Comparison of ENCODE assay signal across 9 cellular contexts in the genomic region with DNA sequence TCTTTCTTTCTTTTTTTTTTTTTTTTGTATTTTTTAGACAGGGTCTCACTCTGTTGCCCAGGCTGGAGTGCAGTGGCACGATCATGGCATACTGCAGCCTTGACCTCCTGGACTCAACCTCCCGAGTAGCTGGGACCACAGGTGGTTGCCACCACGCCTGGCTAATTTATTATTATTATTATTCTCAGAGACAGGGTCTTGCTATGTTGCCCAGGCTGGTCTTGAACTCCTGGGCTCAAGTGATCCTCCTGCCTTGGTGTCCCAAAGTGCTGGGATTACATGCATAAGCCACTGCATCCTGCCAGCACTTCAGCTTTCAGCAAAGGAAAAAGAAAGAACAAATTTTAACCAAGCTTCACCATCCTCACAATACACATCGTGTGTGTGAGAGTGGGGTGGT.
"Had no signal": no experiment of that assay in that cellular context is flagged by ENCODE, and none has a peak within 500 bp of the region (broad histone marks: within the 10 kb centered on the region; RNA-seq: fewer than 3 reads in every experiment).

No MANE protein-coding gene starts in this region.

- H3K4me3 ChIP-seq: GM23338 had no signal

- FAIRE-seq: H1, H54, HTR-8/SVneo had no signal

- H3K9me3 Mint-ChIP-seq: GM23338, H9, HFFc6 had no signal

- ATAC-seq: GM23338 had no signal

- H3K4me2 ChIP-seq: GM23338 had no signal

- H3K36me3 Mint-ChIP-seq: IgD-negative memory B cell had no signal

- H3K4me3 Mint-ChIP-seq: GM23338, H9, HFFc6, IgD-negative memory B cell had no signal

- DNase-seq: H9, HCEC 1CT, HFFc6, KG1 had no signal

- H3K27ac Mint-ChIP-seq: GM23338, H9, HFFc6, IgD-negative memory B cell had no signal

- H2AFZ ChIP-seq: GM23338 had no signal

- H3K4me1 Mint-ChIP-seq: GM23338, H9, IgD-negative memory B cell had no signal
